Comparison of ENCODE assay signal across 1 cellular context in genomic region chr10:72692057-72692891, GRCh38.
TF ChIP-seq lines count a peak whose summit lies in the region.

Gene MCU (plus strand): TSS chr10:72692143. CDS start chr10:72692152, 9 bp downstream.

TF ChIP-seq in HEK293, 187 proteins besides CTCF, POLR2A, EP300 and RAD21 (continued from another document):
- peak; percentile 89 for TF ChIP-seq HIC1 (tag by site-specific recombination; IDR thresholded peaks at IDR 0.05)
- TF ChIP-seq HOXD13 (CRISPR knock-in tag; IDR thresholded peaks at IDR 0.05; ENCODE audit: borderline replicate concordance): no peak
- TF ChIP-seq ZFP3 (tag by site-specific recombination; IDR thresholded peaks at IDR 0.05; ENCODE audit: low read depth): no peak
- no peak for TF ChIP-seq OVOL3 (tag by site-specific recombination; IDR thresholded peaks at IDR 0.05)
- 0 out of 2 replicates have a peak, but pooled peaks have one; percentile 5 for TF ChIP-seq SP7 (tag by site-specific recombination; IDR thresholded peaks at IDR 0.05)
- no peak for TF ChIP-seq ZNF843 (tag by site-specific recombination; IDR thresholded peaks at IDR 0.05)
- TF ChIP-seq TCF7L2 (IDR thresholded peaks at IDR 0.05; ENCODE audit: borderline replicate concordance, low read depth, low read length): no peak
- TF ChIP-seq ZNF169 (tag by site-specific recombination; IDR thresholded peaks at IDR 0.05): no peak
- no peak for TF ChIP-seq ZNF561 (tag by site-specific recombination; IDR thresholded peaks at IDR 0.05; ENCODE audit: borderline replicate concordance)
- no peak for TF ChIP-seq ZNF768 (tag by site-specific recombination; IDR thresholded peaks at IDR 0.05)
- TF ChIP-seq EGR2 (tag by site-specific recombination; IDR thresholded peaks at IDR 0.05; ENCODE audit: low read depth): no peak
- no peak; the same call in 1 of the 2 replicates for TF ChIP-seq ZBTB11 (tag by site-specific recombination; conservative IDR thresholded peaks at IDR 0.05; ENCODE audit: low read depth)
- TF ChIP-seq KLF8 (tag by site-specific recombination; IDR thresholded peaks at IDR 0.05): 0 out of 2 replicates have a peak, but pooled peaks have one; percentile 14
- TF ChIP-seq ZNF362 (tag by site-specific recombination; IDR thresholded peaks at IDR 0.05): no peak
- TF ChIP-seq ZNF354C (tag by site-specific recombination; IDR thresholded peaks at IDR 0.05; ENCODE audit: borderline replicate concordance, low read depth): no peak
- no peak for TF ChIP-seq ZNF280C (tag by site-specific recombination; IDR thresholded peaks at IDR 0.05)
- TF ChIP-seq ZEB2 (tag by site-specific recombination; IDR thresholded peaks at IDR 0.05): no peak
- TF ChIP-seq ZNF670 (tag by site-specific recombination; IDR thresholded peaks at IDR 0.05; ENCODE audit: low read depth): no peak
- TF ChIP-seq ZNF639 (tag by site-specific recombination; IDR thresholded peaks at IDR 0.05): no peak
